28 cellular contexts compared by ENCODE assay signal in genomic region chr1:145901312-145902021, GRCh38. TPM values are rescaled to one million over a fixed set of nuclear protein-coding genes. Genes with fewer than 3 reads are reported as not detected.
DNase-seq lines count a peak whose midpoint lies in the region; ATAC-seq, FAIRE-seq and TF ChIP-seq lines count a peak whose summit lies in the region.
"Had no signal": no experiment of that assay in that cellular context is flagged by ENCODE, and none has a peak within 500 bp of the region (broad histone marks: within the 10 kb centered on the region; RNA-seq: fewer than 3 reads in every experiment).

No MANE protein-coding gene starts in this region.

- H2AFZ ChIP-seq in HepG2 (ENCODE audit: low read length), result no peak overlapping the region
- H2AFZ ChIP-seq in astrocyte (ENCODE audit: low read depth, low read length), result no peak overlapping the region
- H2AFZ ChIP-seq: GM23248 had no signal

- CTCF ChIA-PET in HepG2 (lab: Yijun Ruan, JAX; ENCODE audit: low intra/inter-chr PET ratio, low total read pairs), result interaction anchor here (2.3 kb wide), 1 partner anchor 9 kb away, joined by 7 read pairs; no protein-coding TSS in a partner anchor

- POLR2A ChIA-PET in HepG2 (lab: Yijun Ruan, JAX), result no interaction called here

- TF ChIP-seq EP300 in HepG2 (IDR thresholded peaks at IDR 0.05; ENCODE audit: low read depth in 2 of 2, low read length in 2 of 2), result no peak
- TF ChIP-seq EP300 in HepG2 (CRISPR knock-in tag; IDR thresholded peaks at IDR 0.05; ENCODE audit: borderline replicate concordance), result no peak

- H3K4me1 ChIP-seq in HepG2 (ENCODE audit: insufficient read depth, low read length) (peaks cover 77% of the 10 kb centered on the region), right lobe of liver (no peaks in the 10 kb centered on the region), astrocyte (ENCODE audit: insufficient read depth, low read length) (no peaks in the 10 kb centered on the region)
- H3K4me1 ChIP-seq: esophagus muscularis mucosa, gastrocnemius medialis, SJCRH30 had no signal

- H3K27me3 Mint-ChIP-seq in astrocyte (ENCODE audit: low read depth, unreplicated experiment), result peaks cover 8% of the 10 kb centered on the region
- H3K27me3 Mint-ChIP-seq: activated CD8-positive, alpha-beta memory T cell treated with anti-CD3 and anti-CD28 coated beads, Interleukin-2, amount 10 ng/mL, durations not matched to agents 7 days and 5 days; activated naive CD8-positive, alpha-beta T cell treated with anti-CD3 and anti-CD28 coated beads, Interleukin-2, amount 50 U/mL, for 24 hours; CD4-positive, alpha-beta T cell; dendritic cell treated with granulocyte-macrophage colony-stimulating factor and Interleukin-4, amounts not matched to agents 40 ng/mL and 50 ng/mL, for 4 days; naive thymus-derived CD4-positive, alpha-beta T cell had no signal

- H3K36me3 ChIP-seq in HepG2 (replicated peaks in 1 of 2; ENCODE audit: control insufficient read depth in 1 of 2, insufficient read depth in 2 of 2, low read length in 2 of 2) (no peaks in the 10 kb centered on the region), right lobe of liver (no peaks in the 10 kb centered on the region), astrocyte (ENCODE audit: insufficient read depth, low read length) (no peaks in the 10 kb centered on the region)
- H3K36me3 ChIP-seq: esophagus muscularis mucosa, SJCRH30 had no signal

- H3K27me3 ChIP-seq in HepG2 (ENCODE audit: control insufficient read depth in 1 of 2, insufficient read depth in 2 of 2, low read length in 2 of 2) (no peaks in the 10 kb centered on the region), right lobe of liver (no peaks in the 10 kb centered on the region), astrocyte (ENCODE audit: insufficient read depth, low read length) (no peaks in the 10 kb centered on the region)
- H3K27me3 ChIP-seq: esophagus muscularis mucosa, gastrocnemius medialis, SJCRH30 had no signal

- no peak for DNase-seq in HepG2 (ENCODE audit: low spot score)
- no peak for DNase-seq in right lobe of liver
- no peak for DNase-seq in astrocyte (ENCODE audit: low read depth)
- no peak for DNase-seq in foreskin fibroblast
- no peak for DNase-seq in HTR-8/SVneo (ENCODE audit: insufficient read length, low spot score)
- no peak for DNase-seq in C1 segment of cervical spinal cord (lab: John Stamatoyannopoulos, UW)
- no peak for DNase-seq in stimulated activated CD4-positive, alpha-beta T cell treated with anti-CD3 and anti-CD28 coated beads, Interleukin-2, amount 100 ng/mL, for 48 hours
- DNase-seq: activated CD8-positive, alpha-beta memory T cell treated with anti-CD3 and anti-CD28 coated beads, Interleukin-2, amount 10 ng/mL, durations not matched to agents 7 days and 5 days; activated gamma-delta T cell treated with Interleukin-2 at 50 U/mL for 16 hours; activated naive CD8-positive, alpha-beta T cell treated with anti-CD3 and anti-CD28 coated beads, Interleukin-2, amount 50 U/mL, for 24 hours; activated T-cell treated with anti-CD3 and anti-CD28 coated beads, Interleukin-2, amount 50 U/mL, for 4 hours; AML-193; CD4-positive, alpha-beta T cell; gastrocnemius medialis; GM23248; kidney glomerular epithelial cell; MV-4-11; naive thymus-derived CD4-positive, alpha-beta T cell; NCI-H1436 treated with DMSO at 0.1 percent for 48 hours; NCI-H226; nucleus accumbens; SJCRH30; stimulated activated naive CD8-positive, alpha-beta T cell treated with anti-CD3 and anti-CD28 coated beads, Interleukin-15, Interleukin-2, amounts not matched to agents 100 U/mL and 50 U/mL, for 24 hours had no signal

- no peak overlapping the region for H3K4me2 ChIP-seq in HepG2 (ENCODE audit: low read depth, low read length)
- no peak overlapping the region for H3K4me2 ChIP-seq in astrocyte (ENCODE audit: low read length)

- peaks cover 7% of the 10 kb centered on the region for H3K4me1 Mint-ChIP-seq in astrocyte (ENCODE audit: low read depth, unreplicated experiment)
- H3K4me1 Mint-ChIP-seq: activated CD8-positive, alpha-beta memory T cell treated with anti-CD3 and anti-CD28 coated beads, Interleukin-2, amount 10 ng/mL, durations not matched to agents 7 days and 5 days; activated naive CD8-positive, alpha-beta T cell treated with anti-CD3 and anti-CD28 coated beads, Interleukin-2, amount 50 U/mL, for 24 hours; naive thymus-derived CD4-positive, alpha-beta T cell had no signal

- WGBS in HepG2 (ENCODE audit: low lambda C conversion rate), result 79% methylated on average over 12 of the region's 12 CpGs
- WGBS in right lobe of liver (ENCODE audit: insufficient coverage, low coverage, low lambda C conversion rate, missing lambda C conversion rate), result 92% methylated on average over 8 of the region's 12 CpGs

- TF ChIP-seq CTCF in HepG2 (CRISPR knock-in tag; IDR thresholded peaks at IDR 0.05) (no peak), right lobe of liver (IDR thresholded peaks at IDR 0.05) (no peak), astrocyte (IDR thresholded peaks at IDR 0.05; ENCODE audit: insufficient read depth, low read depth, low read length) (no peak), foreskin fibroblast (IDR thresholded peaks at IDR 0.05; ENCODE audit: low read depth, low read length) (peak; percentile 6)

- H3K9me3 ChIP-seq in HepG2 (ENCODE audit: low read length) (no peaks in the 10 kb centered on the region), right lobe of liver (no peaks in the 10 kb centered on the region), astrocyte (ENCODE audit: insufficient read depth, low read depth, low read length) (no peaks in the 10 kb centered on the region)
- H3K9me3 ChIP-seq: esophagus muscularis mucosa, gastrocnemius medialis, SJCRH30 had no signal

- in situ Hi-C loops in HepG2 (cut with HindIII; ENCODE audit: extremely low pct_ligation_motif_present, low pct_unique_long_range_greater_than_20kb), result no loop called here

- FAIRE-seq in HepG2 (lab: Jason Lieb, UNC) (no peak), astrocyte (lab: Jason Lieb, UNC) (no peak), HTR-8/SVneo (lab: Jason Lieb, UNC) (no peak)
- FAIRE-seq: A204.1 had no signal

- intact Hi-C loops in HepG2 (cut with micrococcal nuclease; ENCODE audit: unreplicated experiment), result no loop called here
- intact Hi-C loops in right lobe of liver (cut with DNase I), result loop anchor here in 1 of 2 donors (10.0 kb wide), 1 partner anchor 47 kb away; the partner anchor contains the start of gene PIAS3

- no peak overlapping the region for H3K27ac ChIP-seq in HepG2 (ENCODE audit: extremely low read length, insufficient read depth, low read length)
- H3K27ac ChIP-seq in right lobe of liver, result no peak overlapping the region
- no peak overlapping the region for H3K27ac ChIP-seq in astrocyte (ENCODE audit: low read depth, low read length)
- H3K27ac ChIP-seq: esophagus muscularis mucosa, gastrocnemius medialis, GM23248, SJCRH30 had no signal

- H4K20me1 ChIP-seq in HepG2 (ENCODE audit: insufficient read depth, low read length) (no peaks in the 10 kb centered on the region), astrocyte (ENCODE audit: insufficient read depth, low read length) (no peaks in the 10 kb centered on the region)

- no peak overlapping the region for H3K27ac Mint-ChIP-seq in astrocyte (ENCODE audit: unreplicated experiment)
- H3K27ac Mint-ChIP-seq: activated CD8-positive, alpha-beta memory T cell treated with anti-CD3 and anti-CD28 coated beads, Interleukin-2, amount 10 ng/mL, durations not matched to agents 7 days and 5 days; activated naive CD8-positive, alpha-beta T cell treated with anti-CD3 and anti-CD28 coated beads, Interleukin-2, amount 50 U/mL, for 24 hours; CD4-positive, alpha-beta T cell; dendritic cell treated with granulocyte-macrophage colony-stimulating factor and Interleukin-4, amounts not matched to agents 40 ng/mL and 50 ng/mL, for 4 days had no signal

- peak overlapping the region; percentile 45 for H3K4me3 Mint-ChIP-seq in astrocyte (ENCODE audit: unreplicated experiment)
- H3K4me3 Mint-ChIP-seq: activated CD8-positive, alpha-beta memory T cell treated with anti-CD3 and anti-CD28 coated beads, Interleukin-2, amount 10 ng/mL, durations not matched to agents 7 days and 5 days; activated naive CD8-positive, alpha-beta T cell treated with anti-CD3 and anti-CD28 coated beads, Interleukin-2, amount 50 U/mL, for 24 hours; activated T-cell treated with anti-CD3 and anti-CD28 coated beads, Interleukin-2, amount 50 U/mL, for 4 hours; CD4-positive, alpha-beta T cell; dendritic cell treated with granulocyte-macrophage colony-stimulating factor and Interleukin-4, amounts not matched to agents 40 ng/mL and 50 ng/mL, for 4 days; naive thymus-derived CD4-positive, alpha-beta T cell had no signal

- no peaks in the 10 kb centered on the region for H3K79me2 ChIP-seq in HepG2 (ENCODE audit: insufficient read depth, low read length)
- H3K79me2 ChIP-seq in astrocyte (ENCODE audit: insufficient read depth, low read length), result no peaks in the 10 kb centered on the region

- H3K9me3 Mint-ChIP-seq in astrocyte (ENCODE audit: unreplicated experiment), result no peaks in the 10 kb centered on the region
- H3K9me3 Mint-ChIP-seq: activated naive CD8-positive, alpha-beta T cell treated with anti-CD3 and anti-CD28 coated beads, Interleukin-2, amount 50 U/mL, for 24 hours; activated T-cell treated with anti-CD3 and anti-CD28 coated beads, Interleukin-2, amount 50 U/mL, for 4 hours; CD4-positive, alpha-beta T cell; dendritic cell treated with granulocyte-macrophage colony-stimulating factor and Interleukin-4, amounts not matched to agents 40 ng/mL and 50 ng/mL, for 4 days; naive thymus-derived CD4-positive, alpha-beta T cell had no signal

- H3K4me3 ChIP-seq in HepG2 (replicated peaks in 1 of 3; ENCODE audit: insufficient read depth in 1 of 3, low read depth in 2 of 3, low read length in 3 of 3) (no peak overlapping the region), right lobe of liver (no peak overlapping the region), astrocyte (ENCODE audit: insufficient read depth, low read depth, low read length) (no peak overlapping the region), foreskin fibroblast (ENCODE audit: low read depth in 1 of 2, low read length in 2 of 2) (no peak overlapping the region)
- H3K4me3 ChIP-seq: esophagus muscularis mucosa, gastrocnemius medialis, GM23248, SJCRH30 had no signal

- peak; percentile 20; the same call in 1 of the 3 replicates for ATAC-seq in HepG2
- ATAC-seq in right lobe of liver, result no peak
- ATAC-seq in HG03108 (IDR thresholded peaks at IDR 0.05; ENCODE audit: unreplicated experiment), result no peak
- ATAC-seq: activated CD8-positive, alpha-beta memory T cell treated with anti-CD3 and anti-CD28 coated beads, Interleukin-2, amount 10 ng/mL, durations not matched to agents 7 days and 5 days; activated naive CD8-positive, alpha-beta T cell treated with anti-CD3 and anti-CD28 coated beads, Interleukin-2, amount 50 U/mL, for 24 hours; activated T-cell treated with anti-CD3 and anti-CD28 coated beads, Interleukin-2, amount 50 U/mL, for 4 hours; gastrocnemius medialis; naive thymus-derived CD4-positive, alpha-beta T cell; stimulated activated naive CD8-positive, alpha-beta T cell treated with anti-CD3 and anti-CD28 coated beads, Interleukin-15, Interleukin-2, amounts not matched to agents 100 U/mL and 50 U/mL, for 24 hours had no signal

- H3K36me3 Mint-ChIP-seq in astrocyte (ENCODE audit: low read depth, unreplicated experiment), result peaks cover 11% of the 10 kb centered on the region
- H3K36me3 Mint-ChIP-seq: activated CD8-positive, alpha-beta memory T cell treated with anti-CD3 and anti-CD28 coated beads, Interleukin-2, amount 10 ng/mL, durations not matched to agents 7 days and 5 days had no signal

- H3K9ac ChIP-seq in HepG2 (ENCODE audit: insufficient read depth, low read depth, low read length), result no peak overlapping the region
- H3K9ac ChIP-seq in astrocyte (ENCODE audit: low read length), result no peak overlapping the region
- H3K9ac ChIP-seq: GM23248 had no signal

- TF ChIP-seq RAD21 in HepG2 (CRISPR knock-in tag; IDR thresholded peaks at IDR 0.05), result no peak

- TF ChIP-seq POLR2A in HepG2 (IDR thresholded peaks at IDR 0.05; ENCODE audit: insufficient read depth in 1 of 2, low read depth in 2 of 2, low read length in 2 of 2) (no peak), right lobe of liver (IDR thresholded peaks at IDR 0.05) (no peak)

- BruUV-seq in HepG2 (replicated peaks; lab: Mats Ljungman, UMichigan), result no TSS peak

RNA-seq across cellular contexts. Expression of gene ITGA10, which starts 8.4 kb away (rescaled TPM):
- total RNA-seq in HepG2 (2016; rRNA removed; fragmentation: Illumina TruSeq; extraction: Trizol) (0.53 and 0.89 TPM in 2 replicates), right lobe of liver (1 to 10 TPM in 3 of 6 experiments, under 1 TPM in 3; 0.50 to 2.3 (median 0.85) TPM), astrocyte (0.65 and 1.0 TPM in 2 replicates)
- total RNA-seq in HepG2 (2016; cell fraction: cytosol; rRNA removed; fragmentation: Illumina TruSeq; extraction: Trizol; ENCODE audit: low read depth), result 0.09 and 0.20 TPM in 2 replicates
- total RNA-seq in HepG2 (2016; cell fraction: insoluble cytoplasmic fraction; rRNA removed; fragmentation: Illumina TruSeq; extraction: Trizol), result 0.54 and 0.95 TPM in 2 replicates
- total RNA-seq in HepG2 (2016; cell fraction: membrane; rRNA removed; fragmentation: Illumina TruSeq; extraction: Trizol), result 0.31 and 0.46 TPM in 2 replicates
- total RNA-seq in HepG2 (2016; cell fraction: nucleus; rRNA removed; fragmentation: Illumina TruSeq; extraction: Trizol), result 1.3 and 1.4 TPM in 2 replicates
- polyA plus RNA-seq in HepG2 (2011; rRNA removed), result 1.6 and 1.8 TPM in 2 replicates
- 0.79 and 0.83 TPM in 2 replicates for polyA plus RNA-seq in HepG2 (2011; cell fraction: cytosol; rRNA removed)
- polyA plus RNA-seq in HepG2 (2011; cell fraction: nucleus; rRNA removed), result 5.0 and 7.8 TPM in 2 replicates
- polyA plus RNA-seq in HepG2 (2012), result 0.55 and 0.64 TPM in 2 replicates
- polyA plus RNA-seq in HepG2 (2016; cell fraction: cytosol; fragmentation: Illumina TruSeq; extraction: Trizol; ENCODE audit: low read depth), result 0.08 and 0.12 TPM in 2 replicates
- polyA plus RNA-seq in HepG2 (2016; cell fraction: insoluble cytoplasmic fraction; fragmentation: Illumina TruSeq; extraction: Trizol; ENCODE audit: low read depth), result 0.30 and 0.47 TPM in 2 replicates
- polyA plus RNA-seq in HepG2 (2016; cell fraction: membrane; fragmentation: Illumina TruSeq; extraction: Trizol; ENCODE audit: low read depth), result 0.21 and 0.23 TPM in 2 replicates
- polyA plus RNA-seq in HepG2 (2016; cell fraction: nucleus; fragmentation: Illumina TruSeq; extraction: Trizol; ENCODE audit: insufficient read depth, low read depth), result 3.6 and 4.6 TPM in 2 replicates
- polyA minus RNA-seq in HepG2 (2011; rRNA and poly(A)+ RNA removed; ENCODE audit: low replicate concordance), result 0.35 and 1.5 TPM in 2 replicates
- 0.69 and 0.70 TPM in 2 replicates for polyA minus RNA-seq in HepG2 (2011; cell fraction: cytosol; rRNA and poly(A)+ RNA removed)
- 1.8 and 2.6 TPM in 2 replicates for polyA minus RNA-seq in HepG2 (2011; cell fraction: nucleus; rRNA and poly(A)+ RNA removed)

RNA-seq across cellular contexts. Expression of gene ANKRD35, which starts 15.8 kb away (rescaled TPM):
- total RNA-seq in HepG2 (2016; rRNA removed; fragmentation: Illumina TruSeq; extraction: Trizol), result 0.02 TPM in 1 of 2 replicates, not detected in the other
- not detected in 2 replicates for total RNA-seq in HepG2 (2016; cell fraction: cytosol; rRNA removed; fragmentation: Illumina TruSeq; extraction: Trizol; ENCODE audit: low read depth)
- total RNA-seq in HepG2 (2016; cell fraction: insoluble cytoplasmic fraction; rRNA removed; fragmentation: Illumina TruSeq; extraction: Trizol), result not detected in 2 replicates
- total RNA-seq in HepG2 (2016; cell fraction: membrane; rRNA removed; fragmentation: Illumina TruSeq; extraction: Trizol), result not detected in 2 replicates
- not detected in 2 replicates for total RNA-seq in HepG2 (2016; cell fraction: nucleus; rRNA removed; fragmentation: Illumina TruSeq; extraction: Trizol)
- not detected in 2 replicates for polyA plus RNA-seq in HepG2 (2011; rRNA removed)
- 0.01 TPM in 2 replicates for polyA plus RNA-seq in HepG2 (2011; cell fraction: cytosol; rRNA removed)
- polyA plus RNA-seq in HepG2 (2011; cell fraction: nucleus; rRNA removed), result not detected in 2 replicates
- not detected in 2 replicates for polyA plus RNA-seq in HepG2 (2012)
- polyA plus RNA-seq in HepG2 (2016; cell fraction: cytosol; fragmentation: Illumina TruSeq; extraction: Trizol; ENCODE audit: low read depth), result not detected in 2 replicates
- polyA plus RNA-seq in HepG2 (2016; cell fraction: insoluble cytoplasmic fraction; fragmentation: Illumina TruSeq; extraction: Trizol; ENCODE audit: low read depth), result not detected in 2 replicates
- polyA plus RNA-seq in HepG2 (2016; cell fraction: membrane; fragmentation: Illumina TruSeq; extraction: Trizol; ENCODE audit: low read depth), result not detected in 2 replicates
- polyA plus RNA-seq in HepG2 (2016; cell fraction: nucleus; fragmentation: Illumina TruSeq; extraction: Trizol; ENCODE audit: insufficient read depth, low read depth), result not detected in 2 replicates
- polyA minus RNA-seq in HepG2 (2011; rRNA and poly(A)+ RNA removed; ENCODE audit: low replicate concordance), result 0.10 TPM in 1 of 2 replicates, not detected in the other
- polyA minus RNA-seq in HepG2 (2011; cell fraction: cytosol; rRNA and poly(A)+ RNA removed), result not detected in 2 replicates
- 0.13 TPM in 1 of 2 replicates, not detected in the other for polyA minus RNA-seq in HepG2 (2011; cell fraction: nucleus; rRNA and poly(A)+ RNA removed)
- 1 to 10 TPM; 1.1 to 2.5 (median 1.6) TPM for total RNA-seq in right lobe of liver
- 0.07 and 0.16 TPM in 2 replicates for total RNA-seq in astrocyte
- total RNA-seq: Daoy, SJCRH30 had no signal

RNA-seq across cellular contexts. Expression of gene PEX11B, which starts 17.1 kb away (rescaled TPM):
- total RNA-seq in HepG2 (2016; rRNA removed; fragmentation: Illumina TruSeq; extraction: Trizol) (21.6 and 26.2 TPM in 2 replicates), right lobe of liver (10 to 100 TPM; 12.3 to 23.0 (median 15.2) TPM), astrocyte (19.9 and 20.7 TPM in 2 replicates)
- 6.1 and 8.7 TPM in 2 replicates for total RNA-seq in HepG2 (2016; cell fraction: cytosol; rRNA removed; fragmentation: Illumina TruSeq; extraction: Trizol; ENCODE audit: low read depth)
- total RNA-seq in HepG2 (2016; cell fraction: insoluble cytoplasmic fraction; rRNA removed; fragmentation: Illumina TruSeq; extraction: Trizol), result 21.5 and 30.1 TPM in 2 replicates
- total RNA-seq in HepG2 (2016; cell fraction: membrane; rRNA removed; fragmentation: Illumina TruSeq; extraction: Trizol), result 12.7 and 13.4 TPM in 2 replicates
- 9.3 and 11.7 TPM in 2 replicates for total RNA-seq in HepG2 (2016; cell fraction: nucleus; rRNA removed; fragmentation: Illumina TruSeq; extraction: Trizol)
- 38.8 and 48.4 TPM in 2 replicates for polyA plus RNA-seq in HepG2 (2011; rRNA removed)
- polyA plus RNA-seq in HepG2 (2011; cell fraction: cytosol; rRNA removed), result 24.9 and 30.2 TPM in 2 replicates
- polyA plus RNA-seq in HepG2 (2011; cell fraction: nucleus; rRNA removed), result 11.0 and 14.0 TPM in 2 replicates
- polyA plus RNA-seq in HepG2 (2012), result 14.3 and 21.4 TPM in 2 replicates
- polyA plus RNA-seq in HepG2 (2016; cell fraction: cytosol; fragmentation: Illumina TruSeq; extraction: Trizol; ENCODE audit: low read depth), result 4.2 and 4.4 TPM in 2 replicates
- polyA plus RNA-seq in HepG2 (2016; cell fraction: insoluble cytoplasmic fraction; fragmentation: Illumina TruSeq; extraction: Trizol; ENCODE audit: low read depth), result 34.6 and 35.2 TPM in 2 replicates
- polyA plus RNA-seq in HepG2 (2016; cell fraction: membrane; fragmentation: Illumina TruSeq; extraction: Trizol; ENCODE audit: low read depth), result 8.1 and 9.5 TPM in 2 replicates
- 17.7 and 21.1 TPM in 2 replicates for polyA plus RNA-seq in HepG2 (2016; cell fraction: nucleus; fragmentation: Illumina TruSeq; extraction: Trizol; ENCODE audit: insufficient read depth, low read depth)
- polyA minus RNA-seq in HepG2 (2011; rRNA and poly(A)+ RNA removed; ENCODE audit: low replicate concordance), result 29.8 and 36.3 TPM in 2 replicates
- 9.1 and 13.4 TPM in 2 replicates for polyA minus RNA-seq in HepG2 (2011; cell fraction: cytosol; rRNA and poly(A)+ RNA removed)
- polyA minus RNA-seq in HepG2 (2011; cell fraction: nucleus; rRNA and poly(A)+ RNA removed), result 6.4 and 7.0 TPM in 2 replicates

RNA-seq across cellular contexts. Expression of gene RBM8A, which starts 25.8 kb away (rescaled TPM):
- total RNA-seq in HepG2 (2016; rRNA removed; fragmentation: Illumina TruSeq; extraction: Trizol) (162 and 224 TPM in 2 replicates), right lobe of liver (10 to 100 TPM; 41.1 to 68.4 (median 56.3) TPM), astrocyte (157 and 177 TPM in 2 replicates)
- total RNA-seq in HepG2 (2016; cell fraction: cytosol; rRNA removed; fragmentation: Illumina TruSeq; extraction: Trizol; ENCODE audit: low read depth), result 15.8 and 21.1 TPM in 2 replicates
- total RNA-seq in HepG2 (2016; cell fraction: insoluble cytoplasmic fraction; rRNA removed; fragmentation: Illumina TruSeq; extraction: Trizol), result 164 and 238 TPM in 2 replicates
- 32.6 and 36.1 TPM in 2 replicates for total RNA-seq in HepG2 (2016; cell fraction: membrane; rRNA removed; fragmentation: Illumina TruSeq; extraction: Trizol)
- total RNA-seq in HepG2 (2016; cell fraction: nucleus; rRNA removed; fragmentation: Illumina TruSeq; extraction: Trizol), result 58.0 and 59.0 TPM in 2 replicates
- 75.2 and 106 TPM in 2 replicates for polyA plus RNA-seq in HepG2 (2011; rRNA removed)
- polyA plus RNA-seq in HepG2 (2011; cell fraction: cytosol; rRNA removed), result 81.5 and 102 TPM in 2 replicates
- 25.3 and 38.5 TPM in 2 replicates for polyA plus RNA-seq in HepG2 (2011; cell fraction: nucleus; rRNA removed)
- polyA plus RNA-seq in HepG2 (2012), result 87.0 and 96.0 TPM in 2 replicates
- 14.2 and 15.2 TPM in 2 replicates for polyA plus RNA-seq in HepG2 (2016; cell fraction: cytosol; fragmentation: Illumina TruSeq; extraction: Trizol; ENCODE audit: low read depth)
- polyA plus RNA-seq in HepG2 (2016; cell fraction: insoluble cytoplasmic fraction; fragmentation: Illumina TruSeq; extraction: Trizol; ENCODE audit: low read depth), result 218 and 247 TPM in 2 replicates
- 28.1 and 28.8 TPM in 2 replicates for polyA plus RNA-seq in HepG2 (2016; cell fraction: membrane; fragmentation: Illumina TruSeq; extraction: Trizol; ENCODE audit: low read depth)
- polyA plus RNA-seq in HepG2 (2016; cell fraction: nucleus; fragmentation: Illumina TruSeq; extraction: Trizol; ENCODE audit: insufficient read depth, low read depth), result 89.2 and 112 TPM in 2 replicates
- 14.9 and 35.6 TPM in 2 replicates for polyA minus RNA-seq in HepG2 (2011; rRNA and poly(A)+ RNA removed; ENCODE audit: low replicate concordance)
- polyA minus RNA-seq in HepG2 (2011; cell fraction: cytosol; rRNA and poly(A)+ RNA removed), result 26.3 and 33.8 TPM in 2 replicates
- 20.2 and 28.7 TPM in 2 replicates for polyA minus RNA-seq in HepG2 (2011; cell fraction: nucleus; rRNA and poly(A)+ RNA removed)

RNA-seq across cellular contexts. Expression of gene PIAS3, which starts 42.6 kb away (rescaled TPM):
- total RNA-seq in HepG2 (2016; rRNA removed; fragmentation: Illumina TruSeq; extraction: Trizol), result 3.7 and 4.6 TPM in 2 replicates
- total RNA-seq in HepG2 (2016; cell fraction: cytosol; rRNA removed; fragmentation: Illumina TruSeq; extraction: Trizol; ENCODE audit: low read depth), result 0.91 and 1.5 TPM in 2 replicates
- total RNA-seq in HepG2 (2016; cell fraction: insoluble cytoplasmic fraction; rRNA removed; fragmentation: Illumina TruSeq; extraction: Trizol), result 4.0 and 4.2 TPM in 2 replicates
- 2.8 and 3.2 TPM in 2 replicates for total RNA-seq in HepG2 (2016; cell fraction: membrane; rRNA removed; fragmentation: Illumina TruSeq; extraction: Trizol)
- 4.7 TPM in 2 replicates for total RNA-seq in HepG2 (2016; cell fraction: nucleus; rRNA removed; fragmentation: Illumina TruSeq; extraction: Trizol)
- 8.0 and 9.7 TPM in 2 replicates for polyA plus RNA-seq in HepG2 (2011; rRNA removed)
- 5.0 and 5.5 TPM in 2 replicates for polyA plus RNA-seq in HepG2 (2011; cell fraction: cytosol; rRNA removed)
- 26.5 and 26.8 TPM in 2 replicates for polyA plus RNA-seq in HepG2 (2011; cell fraction: nucleus; rRNA removed)
- polyA plus RNA-seq in HepG2 (2012), result 5.8 and 6.8 TPM in 2 replicates
- 1.2 and 1.3 TPM in 2 replicates for polyA plus RNA-seq in HepG2 (2016; cell fraction: cytosol; fragmentation: Illumina TruSeq; extraction: Trizol; ENCODE audit: low read depth)
- polyA plus RNA-seq in HepG2 (2016; cell fraction: insoluble cytoplasmic fraction; fragmentation: Illumina TruSeq; extraction: Trizol; ENCODE audit: low read depth), result 6.6 and 7.8 TPM in 2 replicates
- polyA plus RNA-seq in HepG2 (2016; cell fraction: membrane; fragmentation: Illumina TruSeq; extraction: Trizol; ENCODE audit: low read depth), result 4.0 and 4.3 TPM in 2 replicates
- polyA plus RNA-seq in HepG2 (2016; cell fraction: nucleus; fragmentation: Illumina TruSeq; extraction: Trizol; ENCODE audit: insufficient read depth, low read depth), result 15.4 and 16.3 TPM in 2 replicates
- 8.5 and 12.9 TPM in 2 replicates for polyA minus RNA-seq in HepG2 (2011; rRNA and poly(A)+ RNA removed; ENCODE audit: low replicate concordance)
- polyA minus RNA-seq in HepG2 (2011; cell fraction: cytosol; rRNA and poly(A)+ RNA removed), result 3.7 and 4.6 TPM in 2 replicates
- polyA minus RNA-seq in HepG2 (2011; cell fraction: nucleus; rRNA and poly(A)+ RNA removed), result 9.3 and 10.7 TPM in 2 replicates
- 1 to 10 TPM; 5.5 to 8.9 (median 6.7) TPM for total RNA-seq in right lobe of liver
- total RNA-seq in astrocyte, result 42.6 and 49.9 TPM in 2 replicates
